ENCODE assay signal across 12 cellular contexts in genomic region chr19:821976-822773, GRCh38. TPM values are rescaled to one million over a fixed set of nuclear protein-coding genes. Genes with fewer than 3 reads are reported as not detected.
DNase-seq lines count a peak whose midpoint lies in the region; ATAC-seq and TF ChIP-seq lines count a peak whose summit lies in the region.
"Had no signal": no experiment of that assay in that cellular context is flagged by ENCODE, and none has a peak within 500 bp of the region (broad histone marks: within the 10 kb centered on the region; RNA-seq: fewer than 3 reads in every experiment).

No MANE protein-coding gene starts in this region.

- peaks cover 17% of the 10 kb centered on the region for H3K27me3 Mint-ChIP-seq in activated CD8-positive, alpha-beta memory T cell treated with anti-CD3 and anti-CD28 coated beads, Interleukin-2, amount 10 ng/mL, durations not matched to agents 7 days and 5 days

- H3K79me1 ChIP-seq in trophoblast cell (ENCODE audit: low read length) = peaks cover 7% of the 10 kb centered on the region

- no peak overlapping the region for H3K4me3 Mint-ChIP-seq in activated CD8-positive, alpha-beta memory T cell treated with anti-CD3 and anti-CD28 coated beads, Interleukin-2, amount 10 ng/mL, durations not matched to agents 7 days and 5 days

- no peak overlapping the region for H3K9ac ChIP-seq in trophoblast cell (ENCODE audit: low read length)

- H3K9me3 ChIP-seq in trophoblast cell (ENCODE audit: insufficient read depth, low read depth, low read length) = no peaks in the 10 kb centered on the region
- no peaks in the 10 kb centered on the region for H3K9me3 ChIP-seq in esophagus squamous epithelium

- peak overlapping the region; percentile 91 for H4K8ac ChIP-seq in trophoblast cell (ENCODE audit: low read depth, low read length)

- H3K4me2 ChIP-seq in trophoblast cell (ENCODE audit: low read length) = peak overlapping the region; percentile 77

- peak; percentile 14 for TF ChIP-seq POLR2A in NB4 (IDR thresholded peaks at IDR 0.05; ENCODE audit: extremely low read depth, insufficient read length)
- TF ChIP-seq POLR2A in esophagus squamous epithelium (IDR thresholded peaks at IDR 0.05) = no peak

- CTCF ChIA-PET in activated CD8-positive, alpha-beta memory T cell treated with anti-CD3 and anti-CD28 coated beads, Interleukin-2, amount 10 ng/mL, durations not matched to agents 7 days and 5 days (lab: Charles Lee) = no interaction called here

- H3K27me3 ChIP-seq in trophoblast cell (ENCODE audit: insufficient read depth, low read length) (no peaks in the 10 kb centered on the region), esophagus squamous epithelium (peaks cover 0 to 48% (median 11%) of the 10 kb centered on the region in 4 donors)

- H3K4me1 ChIP-seq in trophoblast cell (ENCODE audit: control insufficient read depth in 1 of 2, insufficient read depth in 2 of 2, low read length in 2 of 2) (peaks cover 6% of the 10 kb centered on the region in 2 experiments), esophagus squamous epithelium (peaks cover 0 to 16% (median 13%) of the 10 kb centered on the region in 3 donors)

- DNase-seq in GM13977 (ENCODE audit: low spot score) (peak; percentile 48), NB4 (ENCODE audit: low read depth) (peak; percentile 75), fibroblast of villous mesenchyme (ENCODE audit: low read depth) (no peak), trophoblast cell (no peak), esophagus squamous epithelium (lab: John Stamatoyannopoulos, UW) (no peak)
- DNase-seq in stimulated activated CD8-positive, alpha-beta memory T cell treated with anti-CD3 and anti-CD28 coated beads, Interleukin-4, amount 100 ng/mL, for 48 hours = no peak
- no peak for DNase-seq in activated CD8-positive, alpha-beta memory T cell treated with anti-CD3 and anti-CD28 coated beads, Interleukin-2, amount 10 ng/mL, durations not matched to agents 7 days and 5 days
- DNase-seq: GDM1 had no signal

- peak overlapping the region; percentile 85 for H3K14ac ChIP-seq in trophoblast cell (ENCODE audit: low read length)

- peak overlapping the region; percentile 37 for H3K4ac ChIP-seq in trophoblast cell (ENCODE audit: low read depth, low read length)

- H3K79me2 ChIP-seq in trophoblast cell (ENCODE audit: control insufficient read depth, insufficient read depth, low read length, poor library complexity) = no peaks in the 10 kb centered on the region

- H2BK120ac ChIP-seq in trophoblast cell (ENCODE audit: insufficient read depth, low read length, poor library complexity) = no peak overlapping the region

- in situ Hi-C loops in GM13977 (cut with MboI; ENCODE audit: low pct_unique_long_range_greater_than_20kb, low sequenced_read_pairs, unreplicated experiment) = no loop called here

- no peak for ATAC-seq in HG03469 (IDR thresholded peaks at IDR 0.05; ENCODE audit: unreplicated experiment)
- no peak for ATAC-seq in activated CD8-positive, alpha-beta memory T cell treated with anti-CD3 and anti-CD28 coated beads, Interleukin-2, amount 10 ng/mL, durations not matched to agents 7 days and 5 days
- ATAC-seq: activated CD4-positive, CD25-positive, alpha-beta regulatory T cell treated with anti-CD3 and anti-CD28 coated beads, Interleukin-2, amount 50 U/mL, for 24 hours had no signal

- H3K4me1 Mint-ChIP-seq in activated CD8-positive, alpha-beta memory T cell treated with anti-CD3 and anti-CD28 coated beads, Interleukin-2, amount 10 ng/mL, durations not matched to agents 7 days and 5 days = no peaks in the 10 kb centered on the region

- H3K27ac ChIP-seq in trophoblast cell (ENCODE audit: low read depth, low read length) (no peak overlapping the region), esophagus squamous epithelium (no peak overlapping the region)

- TF ChIP-seq CTCF in GM13977 (IDR thresholded peaks at IDR 0.05; ENCODE audit: extremely low read depth, insufficient read depth, missing control alignments) (no peak), NB4 (IDR thresholded peaks at IDR 0.05; ENCODE audit: low read depth, low read length) (no peak), fibroblast of villous mesenchyme (IDR thresholded peaks at IDR 0.05; ENCODE audit: insufficient read depth, low read depth, low read length) (no peak), esophagus squamous epithelium (IDR thresholded peaks at IDR 0.05) (no peak)

- H2BK12ac ChIP-seq in trophoblast cell (ENCODE audit: low read length) = no peak overlapping the region

- peak overlapping the region; percentile 96 for H3K18ac ChIP-seq in trophoblast cell (ENCODE audit: low read length)

- peak overlapping the region; percentile 84 for H4K91ac ChIP-seq in trophoblast cell (ENCODE audit: low read depth, low read length)

- no peak overlapping the region for H2AK5ac ChIP-seq in trophoblast cell (ENCODE audit: low read length)

- peak overlapping the region; percentile 74 for H2BK5ac ChIP-seq in trophoblast cell (ENCODE audit: low read depth, low read length, poor library complexity)

- WGBS in trophoblast cell (ENCODE audit: extremely low coverage, insufficient coverage, insufficient read length) = no CpG with 5 or more reads among the region's 94 CpGs
- WGBS in esophagus squamous epithelium, 2 donors = no CpG with 5 or more reads among the region's 94 CpGs

- H3K23ac ChIP-seq in trophoblast cell (ENCODE audit: low read length) = no peak overlapping the region

- H3K36me3 Mint-ChIP-seq in activated CD8-positive, alpha-beta memory T cell treated with anti-CD3 and anti-CD28 coated beads, Interleukin-2, amount 10 ng/mL, durations not matched to agents 7 days and 5 days = no peaks in the 10 kb centered on the region

- no peaks in the 10 kb centered on the region for H3K9me3 Mint-ChIP-seq in activated CD8-positive, alpha-beta memory T cell treated with anti-CD3 and anti-CD28 coated beads, Interleukin-2, amount 10 ng/mL, durations not matched to agents 7 days and 5 days (ENCODE audit: low read depth)

- H3K4me3 ChIP-seq in NB4 (ENCODE audit: low read depth, low read length) (peak overlapping the region; percentile 46), fibroblast of villous mesenchyme (ENCODE audit: low read depth, low read length) (peak overlapping the region; percentile 51), trophoblast cell (ENCODE audit: low read depth, low read length) (peak overlapping the region; percentile 70), esophagus squamous epithelium (peak overlapping the region in 2 of 4 donors; percentile 40 to 55)

- H3K27ac Mint-ChIP-seq in activated CD8-positive, alpha-beta memory T cell treated with anti-CD3 and anti-CD28 coated beads, Interleukin-2, amount 10 ng/mL, durations not matched to agents 7 days and 5 days = no peak overlapping the region

- peak overlapping the region; percentile 55 for H4K12ac ChIP-seq in trophoblast cell (ENCODE audit: low read depth, low read length)

- peak overlapping the region; percentile 79 for H2AFZ ChIP-seq in trophoblast cell (ENCODE audit: insufficient read depth, low read length, poor library complexity)

- H3K36me3 ChIP-seq in trophoblast cell (ENCODE audit: control insufficient read depth in 1 of 2, insufficient read depth in 2 of 2, low read length in 2 of 2) (no peaks in the 10 kb centered on the region), esophagus squamous epithelium (no peaks in the 10 kb centered on the region)

- intact Hi-C loops in esophagus squamous epithelium (cut with DNase I) = no loop called here

RNA-seq across cellular contexts. Expression of gene PLPPR3, which starts 0.4 kb away (rescaled TPM):
- total RNA-seq in fibroblast of villous mesenchyme (under 0.01 and 0.86 TPM in 2 replicates), esophagus squamous epithelium (not detected)
- 21.2 and 21.4 TPM in 2 replicates for polyA plus RNA-seq in trophoblast cell (2013)
- total RNA-seq in activated CD8-positive, alpha-beta memory T cell treated with anti-CD3 and anti-CD28 coated beads, Interleukin-2, amount 10 ng/mL, durations not matched to agents 7 days and 5 days = not detected
- total RNA-seq: HT1080 had no signal

RNA-seq across cellular contexts. Expression of gene AZU1, which starts 5.5 kb away (rescaled TPM):
- total RNA-seq in fibroblast of villous mesenchyme = not detected in 2 replicates
- 0.38 and 0.39 TPM in 2 replicates for polyA plus RNA-seq in trophoblast cell (2013)
- not detected for total RNA-seq in esophagus squamous epithelium
- total RNA-seq in activated CD8-positive, alpha-beta memory T cell treated with anti-CD3 and anti-CD28 coated beads, Interleukin-2, amount 10 ng/mL, durations not matched to agents 7 days and 5 days = not detected
- total RNA-seq: HT1080 had no signal
- polyA plus RNA-seq: fibroblast of lung had no signal

RNA-seq across cellular contexts. Expression of gene PRTN3, which starts 18.6 kb away (rescaled TPM):
- total RNA-seq in fibroblast of villous mesenchyme (not detected in 2 replicates), esophagus squamous epithelium (not detected)
- polyA plus RNA-seq in trophoblast cell (2013) = not detected in 2 replicates
- not detected for total RNA-seq in activated CD8-positive, alpha-beta memory T cell treated with anti-CD3 and anti-CD28 coated beads, Interleukin-2, amount 10 ng/mL, durations not matched to agents 7 days and 5 days
- total RNA-seq: fibroblast of lung, HT1080 had no signal
- polyA plus RNA-seq: fibroblast of lung had no signal

RNA-seq across cellular contexts. Expression of gene PTBP1, which starts 24.9 kb away (rescaled TPM):
- total RNA-seq in fibroblast of villous mesenchyme (117 and 129 TPM in 2 replicates), esophagus squamous epithelium (100 to 1,000 TPM; 139 to 167 (median 156) TPM)
- 654 and 679 TPM in 2 replicates for polyA plus RNA-seq in trophoblast cell (2013)
- total RNA-seq in activated CD8-positive, alpha-beta memory T cell treated with anti-CD3 and anti-CD28 coated beads, Interleukin-2, amount 10 ng/mL, durations not matched to agents 7 days and 5 days = 100 to 1,000 TPM; 481 to 631 TPM

RNA-seq across cellular contexts. Expression of gene ELANE, which starts 29.9 kb away (rescaled TPM):
- not detected in 2 replicates for total RNA-seq in fibroblast of villous mesenchyme
- polyA plus RNA-seq in trophoblast cell (2013) = not detected in 2 replicates
- total RNA-seq in esophagus squamous epithelium = under 1 TPM in 1 of 4 donors, not detected in 3; 0.95 TPM
- not detected for total RNA-seq in activated CD8-positive, alpha-beta memory T cell treated with anti-CD3 and anti-CD28 coated beads, Interleukin-2, amount 10 ng/mL, durations not matched to agents 7 days and 5 days
- total RNA-seq: HT1080 had no signal

Comparison
In these comparisons a context has a peak if more than half of its experiments do, and no peak if none do; other contexts are left out.
1. DNase-seq: peak in GM13977 (single experiment) and NB4 (single experiment); none in fibroblast of villous mesenchyme (single experiment), trophoblast cell (0 of 2), stimulated activated CD8-positive, alpha-beta memory T cell treated with anti-CD3 and anti-CD28 coated beads, Interleukin-4, amount 100 ng/mL, for 48 hours (single experiment), esophagus squamous epithelium (single experiment) and activated CD8-positive, alpha-beta memory T cell treated with anti-CD3 and anti-CD28 coated beads, Interleukin-2, amount 10 ng/mL, durations not matched to agents 7 days and 5 days (single experiment).